In the genomic region with DNA sequence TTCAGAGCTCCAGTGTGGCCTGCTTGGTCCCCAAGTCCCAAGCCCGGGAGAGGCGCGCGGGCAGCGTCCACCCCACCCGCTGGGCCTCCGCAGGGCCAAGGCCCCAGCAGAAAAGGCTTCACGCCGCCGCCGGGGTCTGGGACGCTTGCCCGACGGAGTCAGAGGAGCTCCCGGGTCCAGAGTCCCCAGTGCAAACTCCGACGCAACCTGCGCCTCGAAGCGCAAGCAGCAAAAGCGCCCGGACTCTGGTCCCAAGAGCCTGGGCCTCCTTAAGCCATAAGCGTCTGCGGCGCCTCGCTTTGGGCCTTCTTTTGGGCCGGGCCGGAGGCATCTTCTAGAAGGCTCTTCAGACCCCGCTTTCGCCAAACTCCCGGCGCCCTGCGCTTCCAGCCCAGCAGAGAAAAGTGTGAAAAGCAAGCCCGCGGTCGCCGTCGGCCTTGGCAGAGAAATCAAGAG, we compare ENCODE assay signal across 9 cellular contexts. TPM values are rescaled to one million over a fixed set of nuclear protein-coding genes. Genes with fewer than 3 reads are reported as not detected.
DNase-seq lines count a peak whose midpoint lies in the region; ATAC-seq, FAIRE-seq and TF ChIP-seq lines count a peak whose summit lies in the region.
"Had no signal": no experiment of that assay in that cellular context is flagged by ENCODE, and none has a peak within 500 bp of the region (broad histone marks: within the 10 kb centered on the region; RNA-seq: fewer than 3 reads in every experiment).

No MANE protein-coding gene starts in this region.

- H2AFZ ChIP-seq in IMR-90 (replicated peaks; ENCODE audit: low read length, poor library complexity) = peak overlapping the region; percentile 72

- no peak for FAIRE-seq in D721Med (lab: Jason Lieb, UNC)

- no peak overlapping the region for H2BK20ac ChIP-seq in IMR-90 (ENCODE audit: low read depth, low read length)

- no peak overlapping the region for H2AK5ac ChIP-seq in IMR-90 (ENCODE audit: low read depth, low read length)

- dilution Hi-C loops in IMR-90 (cut with HindIII; ENCODE audit: low sequenced_read_pairs, unreplicated experiment) = no loop called here

- in situ Hi-C loops in IMR-90 (cut with MboI; ENCODE audit: low sequenced_read_pairs) = loop anchor here (10.0 kb wide), 1 partner anchor 338 kb away; no protein-coding TSS in a partner anchor

- no peak overlapping the region for H2BK5ac ChIP-seq in IMR-90 (ENCODE audit: low read depth, low read length, poor library complexity, severe bottlenecking)

- H3K9ac ChIP-seq in IMR-90 (ENCODE audit: low read depth, low read length) = no peak overlapping the region

- POLR2A ChIA-PET in AG04450 (lab: Yijun Ruan, JAX) = no interaction called here
- POLR2A ChIA-PET in IMR-90 (lab: Charles Lee; ENCODE audit: unreplicated experiment) = no interaction called here

- no peak overlapping the region for H2BK120ac ChIP-seq in IMR-90 (ENCODE audit: low read depth, low read length)

- H3K14ac ChIP-seq in IMR-90 (replicated peaks; ENCODE audit: low read depth, low read length) = no peak overlapping the region

- intact Hi-C loops in IMR-90 (cut with micrococcal nuclease) = loop anchor here (10.0 kb wide), 1 partner anchor 562 kb away; no protein-coding TSS in a partner anchor

- no peaks in the 10 kb centered on the region for H3K4me1 ChIP-seq in IMR-90 (ENCODE audit: control insufficient read depth, insufficient read depth, low read length)
- H3K4me1 ChIP-seq in esophagus (ENCODE audit: control insufficient read depth in 2 of 2, insufficient read depth in 2 of 2, low read length in 1 of 2) = no peaks in the 10 kb centered on the region

- DNase-seq in AG04450 (ENCODE audit: low read depth, low spot score) (no peak), IMR-90 (no peak), nephron progenitor cell (peak; percentile 43), D721Med (ENCODE audit: insufficient read length, low spot score) (no peak), NCI-H1105 treated with DMSO at 0.1 percent for 48 hours (lab: John Stamatoyannopoulos, UW) (no peak), germinal center (ENCODE audit: low spot score) (no peak)

- no peak for ATAC-seq in IMR-90 (ENCODE audit: low read depth)
- no peak for ATAC-seq in GM19324 (IDR thresholded peaks at IDR 0.05; ENCODE audit: low FRiP score, unreplicated experiment)
- ATAC-seq: activated CD4-positive, CD25-positive, alpha-beta regulatory T cell treated with anti-CD3 and anti-CD28 coated beads, Interleukin-2, amount 50 U/mL, for 24 hours had no signal

- no peaks in the 10 kb centered on the region for H3K9me3 Mint-ChIP-seq in nephron progenitor cell

- no peak for TF ChIP-seq POLR2A in IMR-90 (IDR thresholded peaks at IDR 0.05; ENCODE audit: low read depth, low read length)

- H4K5ac ChIP-seq in IMR-90 (ENCODE audit: low read depth, low read length) = no peak overlapping the region

- no peak overlapping the region for H2AK9ac ChIP-seq in IMR-90 (replicated peaks; ENCODE audit: low read depth, low read length, poor library complexity)

- no peaks in the 10 kb centered on the region for H3K79me1 ChIP-seq in IMR-90 (ENCODE audit: low read depth in 1 of 2, low read length in 2 of 2)

- H3K56ac ChIP-seq in IMR-90 (ENCODE audit: extremely low read depth, insufficient read depth, low read length) = no peak overlapping the region

- no peak overlapping the region for H3K18ac ChIP-seq in IMR-90 (ENCODE audit: low read depth, low read length)

- H3K4ac ChIP-seq in IMR-90 (ENCODE audit: low read depth, low read length) = no peak overlapping the region

- CTCF ChIA-PET in AG04450 (lab: Charles Lee) = interaction anchor here (0.5 kb wide), 1 partner anchor 81 kb away, joined by 7 read pairs; no protein-coding TSS in a partner anchor
- CTCF ChIA-PET in IMR-90 (lab: Yijun Ruan, JAX) = no interaction called here

- no peak overlapping the region for H2BK15ac ChIP-seq in IMR-90 (ENCODE audit: low read depth, low read length)

- no peak overlapping the region for H3K4me2 ChIP-seq in IMR-90 (ENCODE audit: low read depth, low read length)

- H3K27me3 ChIP-seq in AG04450 (ENCODE audit: control insufficient read depth, insufficient read depth, low read length) = peaks cover 56% of the 10 kb centered on the region
- H3K27me3 ChIP-seq in IMR-90 (ENCODE audit: control insufficient read depth, insufficient read depth, low read length) = peaks cover 51% of the 10 kb centered on the region
- peaks cover 2 to 35% of the 10 kb centered on the region in 2 donors for H3K27me3 ChIP-seq in esophagus (ENCODE audit: control insufficient read depth in 1 of 2, insufficient read depth in 2 of 2, low read length in 2 of 2)

- 2% methylated on average over 10 of the region's 38 CpGs; no CpG with 5 or more reads in 1 of the 2 experiments for WGBS in IMR-90 (ENCODE audit: extremely low coverage in 2 of 2, insufficient read length in 1 of 2), 2 experiments
- WGBS in esophagus, 2 donors = 4 to 8% methylated on average over 38 of the region's 38 CpGs

- no peaks in the 10 kb centered on the region for H3K9me1 ChIP-seq in IMR-90 (ENCODE audit: insufficient read depth, low read length)

- no TSS peak for BruUV-seq in IMR-90 (replicated peaks; lab: Mats Ljungman, UMichigan)

- no peak overlapping the region for H3K27ac ChIP-seq in AG04450 (ENCODE audit: low read depth, low read length)
- no peak overlapping the region for H3K27ac ChIP-seq in IMR-90 (ENCODE audit: insufficient read depth, low read length)
- peak overlapping the region; percentile 70 to 73 for H3K27ac ChIP-seq in esophagus (ENCODE audit: low read depth in 2 of 2, low read length in 1 of 2)

- peaks cover 23% of the 10 kb centered on the region for H3K9me3 ChIP-seq in AG04450 (ENCODE audit: control insufficient read depth, insufficient read depth, low read length)
- H3K9me3 ChIP-seq in IMR-90 (ENCODE audit: control insufficient read depth, insufficient read depth, low read length) = peaks cover 6% of the 10 kb centered on the region
- H3K9me3 ChIP-seq in esophagus (ENCODE audit: control insufficient read depth in 2 of 2, insufficient read depth in 1 of 2, low read depth in 1 of 2, low read length in 1 of 2) = peaks cover 11 to 33% of the 10 kb centered on the region in 2 donors

- H3K4me3 ChIP-seq in AG04450 (ENCODE audit: low read depth, low read length) (peak overlapping the region; percentile 35), IMR-90 (ENCODE audit: insufficient read depth, low read depth, low read length) (peak overlapping the region; percentile 53), esophagus (ENCODE audit: low read depth in 1 of 2, low read length in 2 of 2) (peak overlapping the region; percentile 36 to 39)

- H4K91ac ChIP-seq in IMR-90 (ENCODE audit: insufficient read depth, low read depth, low read length) = no peak overlapping the region

- H3K36me3 Mint-ChIP-seq in nephron progenitor cell (ENCODE audit: low read depth) = no peaks in the 10 kb centered on the region

- H3K36me3 ChIP-seq in IMR-90 (ENCODE audit: control insufficient read depth, insufficient read depth, low read length) (no peaks in the 10 kb centered on the region), esophagus (ENCODE audit: control insufficient read depth in 2 of 2, insufficient read depth in 2 of 2, low read length in 1 of 2) (no peaks in the 10 kb centered on the region)

- H3K27me3 Mint-ChIP-seq in nephron progenitor cell (ENCODE audit: low read depth, poor library complexity) = peaks cover 90% of the 10 kb centered on the region

- no peak overlapping the region for H3K27ac Mint-ChIP-seq in nephron progenitor cell

- no peak for TF ChIP-seq RAD21 in IMR-90 (IDR thresholded peaks at IDR 0.05; ENCODE audit: low read length)

- no peak overlapping the region for H3K23ac ChIP-seq in IMR-90 (ENCODE audit: low read depth, low read length)

- H4K20me1 ChIP-seq in IMR-90 (ENCODE audit: insufficient read depth, low read length) = no peaks in the 10 kb centered on the region

- peak overlapping the region; percentile 91 for H3K4me3 Mint-ChIP-seq in nephron progenitor cell

- no peak for TF ChIP-seq CTCF in AG04450 (IDR thresholded peaks at IDR 0.05; ENCODE audit: low read depth, low read length)
- TF ChIP-seq CTCF in IMR-90 (conservative IDR thresholded peaks at IDR 0.05; ENCODE audit: low read depth, low read length) = no peak
- TF ChIP-seq CTCF in nephron progenitor cell (IDR thresholded peaks at IDR 0.05) = no peak
- no peak for TF ChIP-seq CTCF in D721Med (IDR thresholded peaks at IDR 0.05; ENCODE audit: insufficient read depth, missing control alignments)

- peaks cover 22% of the 10 kb centered on the region for H3K4me1 Mint-ChIP-seq in nephron progenitor cell

- H4K8ac ChIP-seq in IMR-90 (ENCODE audit: low read depth in 2 of 2, low read length in 2 of 2) = no peak overlapping the region

TF ChIP-seq in IMR-90, 13 proteins besides CTCF, POLR2A, EP300 and RAD21 (continues in another document):
- TF ChIP-seq, protein P1, sequence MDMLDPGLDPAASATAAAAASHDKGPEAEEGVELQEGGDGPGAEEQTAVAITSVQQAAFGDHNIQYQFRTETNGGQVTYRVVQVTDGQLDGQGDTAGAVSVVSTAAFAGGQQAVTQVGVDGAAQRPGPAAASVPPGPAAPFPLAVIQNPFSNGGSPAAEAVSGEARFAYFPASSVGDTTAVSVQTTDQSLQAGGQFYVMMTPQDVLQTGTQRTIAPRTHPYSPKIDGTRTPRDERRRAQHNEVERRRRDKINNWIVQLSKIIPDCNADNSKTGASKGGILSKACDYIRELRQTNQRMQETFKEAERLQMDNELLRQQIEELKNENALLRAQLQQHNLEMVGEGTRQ (IDR thresholded peaks at IDR 0.05; ENCODE audit: low read depth, low read length) = no peak
- no peak for TF ChIP-seq CHD1 (IDR thresholded peaks at IDR 0.05; ENCODE audit: low read depth, low read length)
- TF ChIP-seq MAFK (IDR thresholded peaks at IDR 0.05; ENCODE audit: low read depth, low read length) = no peak
- no peak for TF ChIP-seq CEBPB (IDR thresholded peaks at IDR 0.05; ENCODE audit: low read depth, low read length)
- TF ChIP-seq BHLHE40 (IDR thresholded peaks at IDR 0.05; ENCODE audit: low read depth, low read length) = no peak
- no peak for TF ChIP-seq RFX5 (IDR thresholded peaks at IDR 0.05; ENCODE audit: low read depth, low read length)
- TF ChIP-seq SMC3 (IDR thresholded peaks at IDR 0.05; ENCODE audit: low read depth, low read length) = no peak
- TF ChIP-seq NFE2L2 (IDR thresholded peaks at IDR 0.05; ENCODE audit: low read depth, low read length) = no peak
- no peak for TF ChIP-seq MAZ (IDR thresholded peaks at IDR 0.05; ENCODE audit: borderline replicate concordance, low read depth, low read length)
- TF ChIP-seq FOS (IDR thresholded peaks at IDR 0.05; ENCODE audit: low read depth, low read length) = no peak

RNA-seq across cellular contexts. Expression of a gene that starts 1.4 kb away (rescaled TPM):
- polyA plus RNA-seq in AG04450 (2011; rRNA removed) = 0.42 and 0.69 TPM in 2 replicates
- 0.65 and 1.1 TPM in 2 replicates for polyA minus RNA-seq in AG04450 (2011; rRNA and poly(A)+ RNA removed)
- total RNA-seq in IMR-90 (2012; rRNA removed) = 0.83 and 1.3 TPM in 2 replicates
- 0.86 and 1.3 TPM in 2 replicates for polyA plus RNA-seq in IMR-90 (2012; rRNA removed)
- 0.08 and 0.67 TPM in 2 replicates for polyA plus RNA-seq in IMR-90 (2012; cell fraction: cytosol; rRNA removed)
- 1.3 and 2.4 TPM in 2 replicates for polyA plus RNA-seq in IMR-90 (2012; cell fraction: nucleus; rRNA removed; ENCODE audit: low replicate concordance)
- under 1 TPM; 0.57 to 0.89 TPM for polyA plus RNA-seq in esophagus

Comparison
In these comparisons a context has a peak if more than half of its experiments do, and no peak if none do; other contexts are left out.
1. H3K27ac ChIP-seq: peak in esophagus (2 of 2); none in AG04450 (single experiment) and IMR-90 (single experiment).
2. Peak in every context shown above with its lines, with median percentiles within 50 percentile points of each other: H3K4me3 ChIP-seq.